In the genomic region with DNA sequence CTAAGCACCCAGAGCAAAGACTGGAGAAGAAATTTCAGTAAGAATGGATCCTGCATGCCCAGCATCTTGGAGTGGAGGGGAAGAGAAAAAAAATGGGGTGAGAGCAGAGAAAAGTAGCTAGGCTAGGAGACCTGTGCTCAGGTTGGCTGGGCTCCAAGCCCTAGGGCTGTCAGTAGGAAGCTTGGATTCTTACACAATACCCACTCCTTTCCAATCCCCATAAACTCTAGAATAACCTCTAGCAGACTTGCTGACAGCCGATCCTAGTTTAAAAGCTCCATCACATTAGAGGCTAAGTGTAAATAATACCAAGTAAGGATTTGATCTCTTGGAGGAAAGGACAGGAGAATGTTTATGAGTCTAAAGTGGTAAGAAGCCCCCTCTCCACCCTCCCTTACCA, we compare ENCODE assay signal across 1 cellular context.
TF ChIP-seq lines count a peak whose summit lies in the region.

No MANE protein-coding gene starts in this region.

TF ChIP-seq in HepG2, 621 proteins besides CTCF, POLR2A, EP300 and RAD21:
- no peak for TF ChIP-seq KIAA2018 (CRISPR knock-in tag; IDR thresholded peaks at IDR 0.05; ENCODE audit: borderline replicate concordance)
- no peak for TF ChIP-seq AHR (CRISPR knock-in tag; IDR thresholded peaks at IDR 0.05)
- no peak for TF ChIP-seq SMYD3 (CRISPR knock-in tag; IDR thresholded peaks at IDR 0.05)
- no peak for TF ChIP-seq ZNF510 (CRISPR knock-in tag; IDR thresholded peaks at IDR 0.05; ENCODE audit: low read depth)
- TF ChIP-seq CEBPG (CRISPR knock-in tag; IDR thresholded peaks at IDR 0.05) = peak; percentile 56; the same call in 1 of the 2 replicates
- no peak for TF ChIP-seq SRSF1 (optimal IDR thresholded peaks at IDR 0.05; ENCODE audit: low read depth, low read length)
- peak; percentile 16; the same call in 1 of the 2 replicates for TF ChIP-seq HMG20A (CRISPR knock-in tag; IDR thresholded peaks at IDR 0.05; ENCODE audit: borderline replicate concordance)
- no peak for TF ChIP-seq CAMTA2 (CRISPR knock-in tag; IDR thresholded peaks at IDR 0.05; ENCODE audit: borderline replicate concordance)
- TF ChIP-seq CEBPB (IDR thresholded peaks at IDR 0.05; ENCODE audit: borderline replicate concordance, low read depth, low read length) = peak; percentile 86
- TF ChIP-seq, protein P1, sequence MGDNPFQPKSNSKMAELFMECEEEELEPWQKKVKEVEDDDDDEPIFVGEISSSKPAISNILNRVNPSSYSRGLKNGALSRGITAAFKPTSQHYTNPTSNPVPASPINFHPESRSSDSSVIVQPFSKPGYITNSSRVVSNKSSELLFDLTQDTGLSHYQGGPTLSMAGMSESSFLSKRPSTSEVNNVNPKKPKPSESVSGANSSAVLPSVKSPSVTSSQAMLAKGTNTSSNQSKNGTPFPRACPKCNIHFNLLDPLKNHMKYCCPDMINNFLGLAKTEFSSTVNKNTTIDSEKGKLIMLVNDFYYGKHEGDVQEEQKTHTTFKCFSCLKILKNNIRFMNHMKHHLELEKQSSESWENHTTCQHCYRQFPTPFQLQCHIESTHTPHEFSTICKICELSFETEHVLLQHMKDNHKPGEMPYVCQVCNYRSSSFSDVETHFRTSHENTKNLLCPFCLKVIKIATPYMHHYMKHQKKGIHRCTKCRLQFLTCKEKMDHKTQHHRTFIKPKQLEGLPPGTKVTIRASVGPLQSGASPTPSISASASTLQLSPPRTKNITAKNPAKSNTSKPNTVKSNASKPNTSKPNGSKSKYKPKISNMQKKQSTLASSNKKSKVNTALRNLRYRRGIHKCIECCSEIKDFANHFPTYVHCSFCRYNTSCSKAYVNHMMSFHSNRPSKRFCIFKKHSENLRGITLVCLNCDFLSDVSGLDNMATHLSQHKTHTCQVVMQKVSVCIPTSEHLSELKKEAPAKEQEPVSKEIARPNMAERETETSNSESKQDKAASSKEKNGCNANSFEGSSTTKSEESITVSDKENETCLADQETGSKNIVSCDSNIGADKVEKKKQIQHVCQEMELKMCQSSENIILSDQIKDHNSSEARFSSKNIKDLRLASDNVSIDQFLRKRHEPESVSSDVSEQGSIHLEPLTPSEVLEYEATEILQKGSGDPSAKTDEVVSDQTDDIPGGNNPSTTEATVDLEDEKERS (CRISPR knock-in tag; IDR thresholded peaks at IDR 0.05) = no peak
- no peak for TF ChIP-seq IRF9 (CRISPR knock-in tag; IDR thresholded peaks at IDR 0.05; ENCODE audit: borderline replicate concordance)
- no peak for TF ChIP-seq ATF5 (CRISPR knock-in tag; IDR thresholded peaks at IDR 0.05; ENCODE audit: low read depth)
- TF ChIP-seq HNF1A (IDR thresholded peaks at IDR 0.05; ENCODE audit: low read depth) = no peak
- TF ChIP-seq HNF1A (CRISPR knock-in tag; IDR thresholded peaks at IDR 0.05; ENCODE audit: borderline replicate concordance) = no peak
- TF ChIP-seq ARNT2 (CRISPR knock-in tag; IDR thresholded peaks at IDR 0.05; ENCODE audit: low read depth) = no peak
- TF ChIP-seq, protein P2, sequence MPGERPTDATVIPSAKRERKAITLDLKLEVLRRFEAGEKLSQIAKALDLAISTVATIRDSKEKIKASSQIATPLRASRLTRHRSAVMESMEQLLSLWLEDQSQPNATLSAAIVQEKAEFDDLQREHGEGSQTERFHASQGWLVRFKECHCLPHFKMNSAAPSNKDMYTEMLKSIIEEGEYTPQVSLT (CRISPR knock-in tag; IDR thresholded peaks at IDR 0.05; ENCODE audit: borderline replicate concordance, low read depth) = no peak
- TF ChIP-seq, protein P3, sequence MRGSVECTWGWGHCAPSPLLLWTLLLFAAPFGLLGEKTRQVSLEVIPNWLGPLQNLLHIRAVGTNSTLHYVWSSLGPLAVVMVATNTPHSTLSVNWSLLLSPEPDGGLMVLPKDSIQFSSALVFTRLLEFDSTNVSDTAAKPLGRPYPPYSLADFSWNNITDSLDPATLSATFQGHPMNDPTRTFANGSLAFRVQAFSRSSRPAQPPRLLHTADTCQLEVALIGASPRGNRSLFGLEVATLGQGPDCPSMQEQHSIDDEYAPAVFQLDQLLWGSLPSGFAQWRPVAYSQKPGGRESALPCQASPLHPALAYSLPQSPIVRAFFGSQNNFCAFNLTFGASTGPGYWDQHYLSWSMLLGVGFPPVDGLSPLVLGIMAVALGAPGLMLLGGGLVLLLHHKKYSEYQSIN (CRISPR knock-in tag; IDR thresholded peaks at IDR 0.05; ENCODE audit: borderline replicate concordance) = no peak
- TF ChIP-seq ZNF160 (CRISPR knock-in tag; IDR thresholded peaks at IDR 0.05) = no peak
- no peak for TF ChIP-seq GTF3A (CRISPR knock-in tag; conservative IDR thresholded peaks at IDR 0.05)
- TF ChIP-seq SRF (IDR thresholded peaks at IDR 0.05; ENCODE audit: low read depth, low read length) = no peak
- TF ChIP-seq CREB1 (IDR thresholded peaks at IDR 0.05) = no peak
- no peak for TF ChIP-seq CREB1 (CRISPR knock-in tag; IDR thresholded peaks at IDR 0.05)
- no peak for TF ChIP-seq ZMAT3 (CRISPR knock-in tag; conservative IDR thresholded peaks at IDR 0.05)
- TF ChIP-seq ZNF549 (CRISPR knock-in tag; IDR thresholded peaks at IDR 0.05) = no peak
- TF ChIP-seq TRAFD1 (CRISPR knock-in tag; IDR thresholded peaks at IDR 0.05; ENCODE audit: borderline replicate concordance) = no peak
- no peak for TF ChIP-seq ATF7-NPFF (CRISPR knock-in tag; IDR thresholded peaks at IDR 0.05; ENCODE audit: low read depth)
- TF ChIP-seq ZKSCAN1 (IDR thresholded peaks at IDR 0.05; ENCODE audit: low read length) = no peak
- TF ChIP-seq ZNF768 (CRISPR knock-in tag; IDR thresholded peaks at IDR 0.05) = no peak
